Comparison of ENCODE assay signal across 3 cellular contexts in the genomic region with DNA sequence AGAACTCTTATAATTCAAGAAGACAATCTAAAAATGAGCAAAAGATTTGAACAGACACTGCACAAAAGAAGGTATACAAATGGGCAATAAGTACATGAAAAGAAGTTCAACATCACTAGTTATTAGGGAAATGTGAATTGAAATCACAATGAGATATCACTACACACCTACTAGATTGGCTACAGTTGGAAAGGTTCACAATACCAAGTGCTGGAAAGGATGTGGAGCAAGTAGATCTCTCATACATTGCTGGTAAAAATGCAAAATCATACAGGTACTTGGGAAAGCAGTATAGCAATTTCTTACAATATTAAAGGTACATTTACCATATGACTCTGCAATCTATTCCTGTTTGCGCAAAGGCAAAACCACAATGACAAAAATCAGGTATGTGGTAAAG.
"Had no signal": no experiment of that assay in that cellular context is flagged by ENCODE, and none has a peak within 500 bp of the region (broad histone marks: within the 10 kb centered on the region; RNA-seq: fewer than 3 reads in every experiment).

No MANE protein-coding gene starts in this region.

- ATAC-seq: GM12878 had no signal

- H3K4me3 ChIP-seq: GM12878 had no signal

- DNase-seq: GDM1, GF-D8 had no signal
